Comparison of ENCODE assay signal across 13 cellular contexts in genomic region chr10:63935705-63936104, GRCh38.
A peak's percentile ranks its signal among the peaks of the same experiment; 100 is the strongest.
DNase-seq lines count a peak whose midpoint lies in the region; ATAC-seq, FAIRE-seq and TF ChIP-seq lines count a peak whose summit lies in the region.
"Had no signal": no experiment of that assay in that cellular context is flagged by ENCODE, and none has a peak within 500 bp of the region (broad histone marks: within the 10 kb centered on the region; RNA-seq: fewer than 3 reads in every experiment).

No MANE protein-coding gene starts in this region.

- ATAC-seq in GM18520 (IDR thresholded peaks at IDR 0.05; ENCODE audit: unreplicated experiment): no peak
- ATAC-seq: activated naive CD8-positive, alpha-beta T cell treated with anti-CD3 and anti-CD28 coated beads, Interleukin-2, amount 50 U/mL, for 24 hours; effector memory CD8-positive, alpha-beta T cell; psoas muscle had no signal

- no peaks in the 10 kb centered on the region for H3K79me2 ChIP-seq in Loucy (ENCODE audit: insufficient read depth, low read length)

- H3K4me2 ChIP-seq in Loucy (ENCODE audit: low read depth, low read length, poor library complexity, severe bottlenecking): no peak overlapping the region
- H3K4me2 ChIP-seq: BLaER1 treated with 17β-estradiol and CSF1 and Interleukin-3, amounts not matched to agents 10 nM and 100 nM had no signal

- peak; percentile 47 for TF ChIP-seq CTCF in 22Rv1 (IDR thresholded peaks at IDR 0.05)
- TF ChIP-seq CTCF in GM10248 (IDR thresholded peaks at IDR 0.05; ENCODE audit: control extremely low read depth, extremely low read depth, low read depth, missing control alignments): peak; percentile 20
- peak; percentile 57 for TF ChIP-seq CTCF in Loucy (conservative IDR thresholded peaks at IDR 0.05; ENCODE audit: low read length)
- no peak for TF ChIP-seq CTCF in bronchial epithelial cell (IDR thresholded peaks at IDR 0.05; ENCODE audit: insufficient read depth, low read length, severe bottlenecking)
- no peak for TF ChIP-seq CTCF in foreskin fibroblast (IDR thresholded peaks at IDR 0.05; ENCODE audit: low read depth, low read length)

- H3K4me3 ChIP-seq in Loucy (ENCODE audit: low read length, poor library complexity, severe bottlenecking) (no peak overlapping the region), bronchial epithelial cell (ENCODE audit: low read depth, low read length) (no peak overlapping the region), foreskin fibroblast (ENCODE audit: low read depth in 1 of 2, low read length in 2 of 2) (no peak overlapping the region)
- H3K4me3 ChIP-seq: BLaER1 treated with 17β-estradiol and CSF1 and Interleukin-3, amounts not matched to agents 10 nM and 100 nM; psoas muscle had no signal

- no peaks in the 10 kb centered on the region for H3K9me3 ChIP-seq in Loucy (ENCODE audit: insufficient read depth, low read depth, low read length)
- H3K9me3 ChIP-seq: BLaER1 treated with 17β-estradiol and CSF1 and Interleukin-3, amounts not matched to agents 10 nM and 100 nM; psoas muscle had no signal

- no peak overlapping the region for H2AFZ ChIP-seq in Loucy (ENCODE audit: low read length)

- no peaks in the 10 kb centered on the region for H3K9me2 ChIP-seq in Loucy (replicated peaks; ENCODE audit: low read depth, low read length)

- no peaks in the 10 kb centered on the region for H3K36me3 ChIP-seq in Loucy (ENCODE audit: insufficient read depth, low read length)
- H3K36me3 ChIP-seq in bronchial epithelial cell (ENCODE audit: control insufficient read depth, insufficient read depth, low read length): no peaks in the 10 kb centered on the region
- H3K36me3 ChIP-seq: BLaER1 treated with 17β-estradiol and CSF1 and Interleukin-3, amounts not matched to agents 10 nM and 100 nM had no signal

- H3K9ac ChIP-seq in Loucy (ENCODE audit: low read depth, low read length, poor library complexity, severe bottlenecking): no peak overlapping the region
- H3K9ac ChIP-seq: BLaER1 treated with 17β-estradiol and CSF1 and Interleukin-3, amounts not matched to agents 10 nM and 100 nM had no signal

- no peaks in the 10 kb centered on the region for H4K20me1 ChIP-seq in Loucy (ENCODE audit: insufficient read depth, low read length, poor library complexity, severe bottlenecking)
- H4K20me1 ChIP-seq: BLaER1 treated with 17β-estradiol and CSF1 and Interleukin-3, amounts not matched to agents 10 nM and 100 nM had no signal

- H3K4me1 ChIP-seq in Loucy (ENCODE audit: insufficient read depth, low read length, poor library complexity, severe bottlenecking): no peaks in the 10 kb centered on the region
- H3K4me1 ChIP-seq: BLaER1 treated with 17β-estradiol and CSF1 and Interleukin-3, amounts not matched to agents 10 nM and 100 nM; psoas muscle had no signal

- no peak for FAIRE-seq in bronchial epithelial cell (lab: Jason Lieb, UNC)

- no peak overlapping the region for H3K27ac ChIP-seq in 22Rv1
- H3K27ac ChIP-seq: BLaER1 treated with 17β-estradiol and CSF1 and Interleukin-3, amounts not matched to agents 10 nM and 100 nM; psoas muscle had no signal

- POLR2A ChIA-PET in GM10248 (lab: Yijun Ruan, JAX): no interaction called here

- no peaks in the 10 kb centered on the region for H3K27me3 ChIP-seq in Loucy (ENCODE audit: insufficient read depth, low read length, poor library complexity, severe bottlenecking)
- no peaks in the 10 kb centered on the region for H3K27me3 ChIP-seq in bronchial epithelial cell (ENCODE audit: control insufficient read depth, insufficient read depth, low read length)
- H3K27me3 ChIP-seq: BLaER1 treated with 17β-estradiol and CSF1 and Interleukin-3, amounts not matched to agents 10 nM and 100 nM had no signal

- CTCF ChIA-PET in GM10248 (lab: Yijun Ruan, JAX): no interaction called here

- H3F3A ChIP-seq in Loucy (ENCODE audit: low read depth): no peaks in the 10 kb centered on the region

- DNase-seq in GM10248 (ENCODE audit: extremely low spot score): no peak
- peak; percentile 18 for DNase-seq in bronchial epithelial cell (ENCODE audit: low read depth)
- DNase-seq in cerebellar nuclear complex (lab: John Stamatoyannopoulos, UW): no peak
- DNase-seq in UCSD-AML1 (lab: John Stamatoyannopoulos, UW; ENCODE audit: unreplicated experiment): no peak
- DNase-seq in foreskin fibroblast: no peak
- DNase-seq: activated naive CD8-positive, alpha-beta T cell treated with anti-CD3 and anti-CD28 coated beads, Interleukin-2, amount 50 U/mL, for 24 hours; effector memory CD8-positive, alpha-beta T cell; mesendoderm; psoas muscle had no signal

Comparison
In these comparisons a context has a peak if more than half of its experiments do, and no peak if none do; other contexts are left out.
1. CTCF ChIP-seq: peak in 22Rv1 (single experiment), GM10248 (single experiment) and Loucy (single experiment); none in bronchial epithelial cell (single experiment) and foreskin fibroblast (single experiment).